9 cellular contexts compared by ENCODE assay signal in genomic region chr1:91278754-91279153, GRCh38.
DNase-seq lines count a peak whose midpoint lies in the region; FAIRE-seq lines count a peak whose summit lies in the region.
"Had no signal": no experiment of that assay in that cellular context is flagged by ENCODE, and none has a peak within 500 bp of the region (broad histone marks: within the 10 kb centered on the region; RNA-seq: fewer than 3 reads in every experiment).

No MANE protein-coding gene starts in this region.

- no peak overlapping the region for H3K27ac Mint-ChIP-seq in activated T-helper 2 cell treated with anti-CD3 and anti-CD28 coated beads, Interferon-gamma antibody, Interleukin-2, Interleukin-4, amounts not matched to agents 10 μg/mL and 5 μg/mL and 100 μg/mL, durations not matched to agents 14 hours and 24 hours and 36 hours

- DNase-seq in COLO829 (ENCODE audit: low spot score) (peak; percentile 10), Kasumi-1 (lab: John Stamatoyannopoulos, UW) (peak; percentile 49 to 84), kidney glomerular epithelial cell (lab: John Stamatoyannopoulos, UW) (peak; percentile 26), NCI-H524 treated with DMSO at 0.1 percent for 48 hours (lab: John Stamatoyannopoulos, UW) (no peak), NCI-H187 (lab: John Stamatoyannopoulos, UW) (no peak)
- no peak for DNase-seq in activated CD4-positive, alpha-beta T cell treated with anti-CD3 and anti-CD28 coated beads, Interleukin-2, amount 50 U/mL, for 4 hours
- DNase-seq in activated T-helper 2 cell treated with anti-CD3 and anti-CD28 coated beads, Interferon-gamma antibody, Interleukin-2, Interleukin-4, amounts not matched to agents 10 μg/mL and 5 μg/mL and 100 μg/mL, durations not matched to agents 14 hours and 24 hours and 36 hours (ENCODE audit: low spot score): no peak
- DNase-seq: caudate nucleus had no signal

- intact Hi-C loops in activated T-helper 2 cell treated with anti-CD3 and anti-CD28 coated beads, Interferon-gamma antibody, Interleukin-2, Interleukin-4, amounts not matched to agents 10 μg/mL and 5 μg/mL and 100 μg/mL, durations not matched to agents 14 hours and 24 hours and 36 hours (cut with micrococcal nuclease): no loop called here

- no peaks in the 10 kb centered on the region for H3K36me3 Mint-ChIP-seq in activated T-helper 2 cell treated with anti-CD3 and anti-CD28 coated beads, Interferon-gamma antibody, Interleukin-2, Interleukin-4, amounts not matched to agents 10 μg/mL and 5 μg/mL and 100 μg/mL, durations not matched to agents 14 hours and 24 hours and 36 hours (ENCODE audit: low read depth)

- no peak overlapping the region for H3K4me3 Mint-ChIP-seq in activated T-helper 2 cell treated with anti-CD3 and anti-CD28 coated beads, Interferon-gamma antibody, Interleukin-2, Interleukin-4, amounts not matched to agents 10 μg/mL and 5 μg/mL and 100 μg/mL, durations not matched to agents 14 hours and 24 hours and 36 hours (ENCODE audit: low read depth)

- peak; percentile 82 for FAIRE-seq in TTC549 (lab: Jason Lieb, UNC)

- H3K4me1 Mint-ChIP-seq in activated T-helper 2 cell treated with anti-CD3 and anti-CD28 coated beads, Interferon-gamma antibody, Interleukin-2, Interleukin-4, amounts not matched to agents 10 μg/mL and 5 μg/mL and 100 μg/mL, durations not matched to agents 14 hours and 24 hours and 36 hours (ENCODE audit: low read depth): no peaks in the 10 kb centered on the region

- no peaks in the 10 kb centered on the region for H3K9me3 Mint-ChIP-seq in activated T-helper 2 cell treated with anti-CD3 and anti-CD28 coated beads, Interferon-gamma antibody, Interleukin-2, Interleukin-4, amounts not matched to agents 10 μg/mL and 5 μg/mL and 100 μg/mL, durations not matched to agents 14 hours and 24 hours and 36 hours

- peaks cover 12% of the 10 kb centered on the region for H3K27me3 Mint-ChIP-seq in activated T-helper 2 cell treated with anti-CD3 and anti-CD28 coated beads, Interferon-gamma antibody, Interleukin-2, Interleukin-4, amounts not matched to agents 10 μg/mL and 5 μg/mL and 100 μg/mL, durations not matched to agents 14 hours and 24 hours and 36 hours (ENCODE audit: low read depth)

Comparison
In these comparisons a context has a peak if more than half of its experiments do, and no peak if none do; other contexts are left out.
1. DNase-seq: peak in COLO829 (single experiment), Kasumi-1 (2 of 2) and kidney glomerular epithelial cell (single experiment); none in NCI-H524 treated with DMSO at 0.1 percent for 48 hours (single experiment), activated CD4-positive, alpha-beta T cell treated with anti-CD3 and anti-CD28 coated beads, Interleukin-2, amount 50 U/mL, for 4 hours (0 of 2), activated T-helper 2 cell treated with anti-CD3 and anti-CD28 coated beads, Interferon-gamma antibody, Interleukin-2, Interleukin-4, amounts not matched to agents 10 μg/mL and 5 μg/mL and 100 μg/mL, durations not matched to agents 14 hours and 24 hours and 36 hours (single experiment) and NCI-H187 (0 of 2).